Comparison of ENCODE assay signal across 1 cellular context in the genomic region with DNA sequence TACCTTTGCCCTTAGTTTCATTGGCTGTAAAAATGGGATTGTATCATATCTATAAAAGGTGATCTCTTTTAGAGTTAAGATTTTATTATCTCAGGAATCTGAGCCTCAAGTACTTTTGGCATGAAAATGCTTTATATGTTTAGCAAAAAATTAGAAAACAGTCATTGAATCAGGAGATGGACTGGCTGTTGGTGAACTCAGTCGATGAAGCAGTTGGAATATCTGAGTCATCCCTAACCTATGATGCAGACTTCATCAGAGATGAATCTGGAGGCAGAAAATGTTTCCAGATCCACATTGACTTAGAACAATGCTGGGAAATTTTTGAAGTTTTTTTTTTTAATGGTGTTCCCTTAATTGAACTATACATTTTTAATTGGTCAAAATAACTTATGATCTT.
TF ChIP-seq lines count a peak whose summit lies in the region.

No MANE protein-coding gene starts in this region.

TF ChIP-seq in SK-N-SH, 30 proteins besides CTCF, POLR2A, EP300 and RAD21 (continued from another document):
- TF ChIP-seq, protein P1, sequence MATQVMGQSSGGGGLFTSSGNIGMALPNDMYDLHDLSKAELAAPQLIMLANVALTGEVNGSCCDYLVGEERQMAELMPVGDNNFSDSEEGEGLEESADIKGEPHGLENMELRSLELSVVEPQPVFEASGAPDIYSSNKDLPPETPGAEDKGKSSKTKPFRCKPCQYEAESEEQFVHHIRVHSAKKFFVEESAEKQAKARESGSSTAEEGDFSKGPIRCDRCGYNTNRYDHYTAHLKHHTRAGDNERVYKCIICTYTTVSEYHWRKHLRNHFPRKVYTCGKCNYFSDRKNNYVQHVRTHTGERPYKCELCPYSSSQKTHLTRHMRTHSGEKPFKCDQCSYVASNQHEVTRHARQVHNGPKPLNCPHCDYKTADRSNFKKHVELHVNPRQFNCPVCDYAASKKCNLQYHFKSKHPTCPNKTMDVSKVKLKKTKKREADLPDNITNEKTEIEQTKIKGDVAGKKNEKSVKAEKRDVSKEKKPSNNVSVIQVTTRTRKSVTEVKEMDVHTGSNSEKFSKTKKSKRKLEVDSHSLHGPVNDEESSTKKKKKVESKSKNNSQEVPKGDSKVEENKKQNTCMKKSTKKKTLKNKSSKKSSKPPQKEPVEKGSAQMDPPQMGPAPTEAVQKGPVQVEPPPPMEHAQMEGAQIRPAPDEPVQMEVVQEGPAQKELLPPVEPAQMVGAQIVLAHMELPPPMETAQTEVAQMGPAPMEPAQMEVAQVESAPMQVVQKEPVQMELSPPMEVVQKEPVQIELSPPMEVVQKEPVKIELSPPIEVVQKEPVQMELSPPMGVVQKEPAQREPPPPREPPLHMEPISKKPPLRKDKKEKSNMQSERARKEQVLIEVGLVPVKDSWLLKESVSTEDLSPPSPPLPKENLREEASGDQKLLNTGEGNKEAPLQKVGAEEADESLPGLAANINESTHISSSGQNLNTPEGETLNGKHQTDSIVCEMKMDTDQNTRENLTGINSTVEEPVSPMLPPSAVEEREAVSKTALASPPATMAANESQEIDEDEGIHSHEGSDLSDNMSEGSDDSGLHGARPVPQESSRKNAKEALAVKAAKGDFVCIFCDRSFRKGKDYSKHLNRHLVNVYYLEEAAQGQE (IDR thresholded peaks at IDR 0.05; ENCODE audit: low read depth, low read length) = no peak
- TF ChIP-seq ZBTB33 (IDR thresholded peaks at IDR 0.05; ENCODE audit: borderline replicate concordance, low read depth) = no peak
- no peak for TF ChIP-seq GATA2 (CRISPR knock-in tag; IDR thresholded peaks at IDR 0.05)
- TF ChIP-seq SMC3 (IDR thresholded peaks at IDR 0.05; ENCODE audit: low read depth, low read length) = no peak
- no peak for TF ChIP-seq TAF1 (IDR thresholded peaks at IDR 0.05; ENCODE audit: borderline replicate concordance, low read depth, low read length)
- no peak for TF ChIP-seq RFX5 (IDR thresholded peaks at IDR 0.05; ENCODE audit: low read length)
